22 cellular contexts compared by ENCODE assay signal in genomic region chr1:13675222-13675621, GRCh38. TPM values are rescaled to one million over a fixed set of nuclear protein-coding genes. Genes with fewer than 3 reads are reported as not detected.
DNase-seq lines count a peak whose midpoint lies in the region; ATAC-seq and TF ChIP-seq lines count a peak whose summit lies in the region.
"Had no signal": no experiment of that assay in that cellular context is flagged by ENCODE, and none has a peak within 500 bp of the region (broad histone marks: within the 10 kb centered on the region; RNA-seq: fewer than 3 reads in every experiment).

No MANE protein-coding gene starts in this region.

- no peaks in the 10 kb centered on the region for H3K36me3 Mint-ChIP-seq in activated naive CD8-positive, alpha-beta T cell treated with anti-CD3 and anti-CD28 coated beads, Interleukin-2, amount 50 U/mL, for 24 hours (ENCODE audit: low read depth)
- H3K36me3 Mint-ChIP-seq: IgD-negative memory B cell had no signal

- TF ChIP-seq CTCF in SK-N-SH (IDR thresholded peaks at IDR 0.05): no peak
- no peak for TF ChIP-seq CTCF in omental fat pad (IDR thresholded peaks at IDR 0.05)

- POLR2A ChIA-PET in SK-N-SH (lab: Yijun Ruan, JAX): no interaction called here

- H3K9ac ChIP-seq in SK-N-SH: no peak overlapping the region
- H3K9ac ChIP-seq in Karpas-422 (ENCODE audit: low read length): no peak overlapping the region

- CTCF ChIA-PET in SK-N-SH (lab: Yijun Ruan, JAX): no interaction called here

- H3K9me2 ChIP-seq in SK-N-SH (no peaks in the 10 kb centered on the region), Karpas-422 (replicated peaks; ENCODE audit: insufficient read depth, low read length) (no peaks in the 10 kb centered on the region)

- no peak overlapping the region for H3K4me2 ChIP-seq in SK-N-SH
- peak overlapping the region; percentile 14 for H3K4me2 ChIP-seq in Karpas-422 (ENCODE audit: low read depth, low read length, poor library complexity, severe bottlenecking)
- H3K4me2 ChIP-seq: PC-9 had no signal

- peaks cover 3% of the 10 kb centered on the region for H3K27me3 Mint-ChIP-seq in activated naive CD8-positive, alpha-beta T cell treated with anti-CD3 and anti-CD28 coated beads, Interleukin-2, amount 50 U/mL, for 24 hours
- H3K27me3 Mint-ChIP-seq: IgD-negative memory B cell had no signal

- H3K4me1 ChIP-seq in SK-N-SH (ENCODE audit: control insufficient read depth in 1 of 2, insufficient read depth in 2 of 2, low read depth in 1 of 2, low read length in 1 of 2) (no peaks in the 10 kb centered on the region), Karpas-422 (ENCODE audit: low read length) (peaks cover 16% of the 10 kb centered on the region)

- H3K27me3 ChIP-seq in SK-N-SH (ENCODE audit: insufficient read depth): no peaks in the 10 kb centered on the region; the same call in 1 of the 2 replicates
- no peaks in the 10 kb centered on the region for H3K27me3 ChIP-seq in Karpas-422 (ENCODE audit: low read length)
- H3K27me3 ChIP-seq: MG63 had no signal

- no peak overlapping the region for H3K27ac ChIP-seq in SK-N-SH (ENCODE audit: low read depth in 2 of 2, low read length in 1 of 2)
- no peak overlapping the region for H3K27ac ChIP-seq in Karpas-422 (ENCODE audit: low read length)
- H3K27ac ChIP-seq: 22Rv1, C4-2B, PC-9, RWPE1 had no signal

- no peak for TF ChIP-seq RAD21 in SK-N-SH (IDR thresholded peaks at IDR 0.05; ENCODE audit: low read length)

- DNase-seq in SK-N-SH (no peak), Karpas-422 (no peak), fibroblast of peridontal ligament (ENCODE audit: extremely low read depth) (peak; percentile 63), globus pallidus (ENCODE audit: low spot score) (no peak), omental fat pad (ENCODE audit: low spot score) (no peak)
- no peak for DNase-seq in activated naive CD8-positive, alpha-beta T cell treated with anti-CD3 and anti-CD28 coated beads, Interleukin-2, amount 50 U/mL, for 24 hours
- no peak for DNase-seq in stimulated activated CD4-positive, alpha-beta T cell treated with anti-CD3 and anti-CD28 coated beads, Interleukin-12 subunit alpha, Interleukin-12 subunit beta, amount 100 ng/mL, for 4 hours
- DNase-seq: H9, Kasumi-1, MG63, NCI-H1048, NCI-H1436, NCI-H1930, NCI-H345, NCI-H524 treated with DMSO at 0.1 percent for 48 hours, PC-9, SIG-M5 had no signal

- H3K79me2 ChIP-seq in SK-N-SH (ENCODE audit: insufficient read depth): no peaks in the 10 kb centered on the region
- no peaks in the 10 kb centered on the region for H3K79me2 ChIP-seq in Karpas-422 (ENCODE audit: low read length)

- H2AFZ ChIP-seq in SK-N-SH (ENCODE audit: low read depth): no peak overlapping the region
- no peak overlapping the region for H2AFZ ChIP-seq in Karpas-422 (ENCODE audit: low read length)
- H2AFZ ChIP-seq: PC-9 had no signal

- H3K4me3 ChIP-seq in SK-N-SH (ENCODE audit: low read depth in 2 of 2, low read length in 1 of 2): no peak overlapping the region
- H3K4me3 ChIP-seq in Karpas-422 (ENCODE audit: low read length): no peak overlapping the region
- H3K4me3 ChIP-seq: MG63, PC-9 had no signal

- no peaks in the 10 kb centered on the region for H3K9me3 Mint-ChIP-seq in activated naive CD8-positive, alpha-beta T cell treated with anti-CD3 and anti-CD28 coated beads, Interleukin-2, amount 50 U/mL, for 24 hours
- H3K9me3 Mint-ChIP-seq: IgD-negative memory B cell had no signal

- no peaks in the 10 kb centered on the region for H3K4me1 Mint-ChIP-seq in activated naive CD8-positive, alpha-beta T cell treated with anti-CD3 and anti-CD28 coated beads, Interleukin-2, amount 50 U/mL, for 24 hours
- H3K4me1 Mint-ChIP-seq: H9 had no signal

- H4K20me1 ChIP-seq in SK-N-SH (ENCODE audit: insufficient read depth) (no peaks in the 10 kb centered on the region), Karpas-422 (ENCODE audit: insufficient read depth, low read depth, low read length) (no peaks in the 10 kb centered on the region)

- ATAC-seq in SK-N-SH treated with all-trans-retinoic acid at 6 μM for 48 hours: no peak
- no peak for ATAC-seq in activated naive CD8-positive, alpha-beta T cell treated with anti-CD3 and anti-CD28 coated beads, Interleukin-2, amount 50 U/mL, for 24 hours
- no peak for ATAC-seq in omental fat pad (ENCODE audit: low FRiP score)

- no peak overlapping the region for H3K27ac Mint-ChIP-seq in activated naive CD8-positive, alpha-beta T cell treated with anti-CD3 and anti-CD28 coated beads, Interleukin-2, amount 50 U/mL, for 24 hours
- H3K27ac Mint-ChIP-seq: H9, IgD-negative memory B cell had no signal

- no peaks in the 10 kb centered on the region for H3K9me3 ChIP-seq in SK-N-SH
- peaks cover 8% of the 10 kb centered on the region; the same call in 1 of the 2 replicates for H3K9me3 ChIP-seq in Karpas-422 (ENCODE audit: low read length)
- H3K9me3 ChIP-seq: MG63 had no signal

- H3F3A ChIP-seq in SK-N-SH (replicated peaks; ENCODE audit: insufficient read depth): no peaks in the 10 kb centered on the region

- no peak overlapping the region for H3K4me3 Mint-ChIP-seq in activated naive CD8-positive, alpha-beta T cell treated with anti-CD3 and anti-CD28 coated beads, Interleukin-2, amount 50 U/mL, for 24 hours
- H3K4me3 Mint-ChIP-seq: H9 had no signal

- 0% methylated on average over 2 of the region's 2 CpGs for WGBS in SK-N-SH (ENCODE audit: low lambda C conversion rate)

- no peaks in the 10 kb centered on the region for H3K36me3 ChIP-seq in SK-N-SH (replicated peaks in 1 of 2; ENCODE audit: control insufficient read depth in 1 of 2, insufficient read depth in 2 of 2, low read length in 1 of 2)
- no peaks in the 10 kb centered on the region for H3K36me3 ChIP-seq in Karpas-422 (ENCODE audit: insufficient read depth, low read length)
- H3K36me3 ChIP-seq: MG63 had no signal

- no peak for TF ChIP-seq EP300 in SK-N-SH (IDR thresholded peaks at IDR 0.05; ENCODE audit: borderline replicate concordance in 1 of 2, low read depth in 1 of 2, low read length in 1 of 2)

TF ChIP-seq in SK-N-SH, 30 proteins besides CTCF, POLR2A, EP300 and RAD21:
- TF ChIP-seq TCF12 (IDR thresholded peaks at IDR 0.05) (peak; percentile 29; the same call in 1 of the 2 replicates), CHD2 (IDR thresholded peaks at IDR 0.05; ENCODE audit: low read length, partially characterized antibody) (no peak)
TF ChIP-seq in SK-N-SH: peak in this region for 1.

TF ChIP-seq in SK-N-SH treated with all-trans-retinoic acid at 6 μM for 48 hours, 23 proteins besides CTCF, POLR2A, EP300 and RAD21 (continues in another document):
- TF ChIP-seq ZFP3 (CRISPR knock-in tag; IDR thresholded peaks at IDR 0.05) (no peak), BACH2 (CRISPR knock-in tag; IDR thresholded peaks at IDR 0.05; ENCODE audit: borderline replicate concordance) (no peak), TCF4 (CRISPR knock-in tag; IDR thresholded peaks at IDR 0.05; ENCODE audit: borderline replicate concordance) (no peak), ZC3H10 (CRISPR knock-in tag; IDR thresholded peaks at IDR 0.05) (no peak), CSRNP3 (CRISPR knock-in tag; IDR thresholded peaks at IDR 0.05) (no peak), PPARA (CRISPR knock-in tag; IDR thresholded peaks at IDR 0.05; ENCODE audit: borderline replicate concordance) (no peak), PATZ1 (CRISPR knock-in tag; IDR thresholded peaks at IDR 0.05; ENCODE audit: borderline replicate concordance) (no peak), TOX (CRISPR knock-in tag; IDR thresholded peaks at IDR 0.05; ENCODE audit: borderline replicate concordance) (no peak), SNAI2 (CRISPR knock-in tag; IDR thresholded peaks at IDR 0.05) (no peak)

RNA-seq across cellular contexts. Expression of gene PRDM2, which starts 24.8 kb away (rescaled TPM):
- polyA plus RNA-seq in SK-N-SH (2012; rRNA removed): 7.2 and 7.4 TPM in 2 replicates
- 6.5 and 6.7 TPM in 2 replicates for polyA plus RNA-seq in SK-N-SH (2012; cell fraction: cytosol; rRNA removed)
- polyA plus RNA-seq in SK-N-SH (2012; cell fraction: nucleus; rRNA removed): 27.2 and 29.4 TPM in 2 replicates
- total RNA-seq in Karpas-422 (2014; rRNA removed; shearing (Covaris generic); ENCODE audit: low replicate concordance): 28.3 and 36.0 TPM in 2 replicates
- 10 to 100 TPM; 26.3 to 39.5 (median 34.6) TPM for total RNA-seq in omental fat pad
